ENCODE assay signal across 1 cellular context in the genomic region with DNA sequence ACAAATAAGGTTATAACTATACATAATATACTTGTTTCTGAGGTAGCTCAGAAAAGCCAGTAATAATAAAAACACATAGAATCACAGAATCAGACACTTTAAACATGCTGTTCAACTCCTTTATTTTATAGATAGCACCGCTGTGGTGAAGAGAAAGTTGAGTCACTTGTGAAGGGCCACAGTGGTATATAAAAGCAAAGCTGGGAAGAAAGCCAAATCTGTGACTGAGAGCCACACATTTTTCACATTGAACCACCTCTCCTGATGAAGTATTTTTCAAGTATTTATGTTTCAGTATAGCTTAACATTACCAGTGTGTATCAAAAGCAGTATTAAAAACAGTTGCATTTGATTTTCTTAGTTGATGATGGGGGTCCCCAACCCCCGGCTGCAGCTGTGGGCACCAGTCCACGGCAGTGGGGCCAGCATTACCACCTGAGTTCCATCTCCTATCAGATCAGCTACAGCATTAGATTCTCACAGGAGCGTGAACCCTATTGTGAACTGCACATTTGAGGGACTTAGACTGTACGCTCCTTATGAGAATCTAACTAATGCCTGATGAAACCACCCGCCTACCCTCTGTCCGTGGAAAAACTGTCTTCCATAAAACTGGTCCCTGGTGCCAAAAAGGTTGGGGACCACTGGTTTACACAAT.
TF ChIP-seq lines count a peak whose summit lies in the region.

No MANE protein-coding gene starts in this region.

TF ChIP-seq in Ishikawa, 13 proteins besides CTCF, POLR2A, EP300 and RAD21 (continued from another document):
- TF ChIP-seq, protein P1, sequence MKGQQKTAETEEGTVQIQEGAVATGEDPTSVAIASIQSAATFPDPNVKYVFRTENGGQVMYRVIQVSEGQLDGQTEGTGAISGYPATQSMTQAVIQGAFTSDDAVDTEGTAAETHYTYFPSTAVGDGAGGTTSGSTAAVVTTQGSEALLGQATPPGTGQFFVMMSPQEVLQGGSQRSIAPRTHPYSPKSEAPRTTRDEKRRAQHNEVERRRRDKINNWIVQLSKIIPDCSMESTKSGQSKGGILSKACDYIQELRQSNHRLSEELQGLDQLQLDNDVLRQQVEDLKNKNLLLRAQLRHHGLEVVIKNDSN (IDR thresholded peaks at IDR 0.05): no peak
TF ChIP-seq in Ishikawa: peak in this region for 5.
